Comparison of ENCODE assay signal across 20 cellular contexts in the genomic region with DNA sequence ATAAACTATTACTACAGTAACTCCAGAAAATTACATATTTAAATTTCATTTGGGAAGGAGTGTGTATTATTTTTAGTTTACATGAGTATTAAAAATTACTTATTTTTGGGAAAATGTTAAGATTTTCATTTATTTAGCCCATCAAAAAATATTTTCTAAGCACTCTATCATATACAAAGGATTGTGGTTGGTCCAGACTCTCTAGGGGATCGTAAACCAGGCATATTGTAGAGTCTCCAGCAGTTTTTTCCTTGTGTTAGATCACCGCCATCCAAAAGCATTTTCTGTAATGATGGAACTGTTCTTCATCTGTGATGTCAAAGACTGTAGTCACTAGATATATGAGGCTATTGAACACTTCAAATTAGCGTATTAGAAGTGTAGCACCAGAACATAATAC.
DNase-seq lines count a peak whose midpoint lies in the region; ATAC-seq, FAIRE-seq and TF ChIP-seq lines count a peak whose summit lies in the region.
"Had no signal": no experiment of that assay in that cellular context is flagged by ENCODE, and none has a peak within 500 bp of the region (broad histone marks: within the 10 kb centered on the region; RNA-seq: fewer than 3 reads in every experiment).

No MANE protein-coding gene starts in this region.

- H3K4me1 ChIP-seq in Panc1 (ENCODE audit: control insufficient read depth, insufficient read depth, low read length): peaks cover 8% of the 10 kb centered on the region
- peaks cover 0 to 19% (median 9%) of the 10 kb centered on the region in 12 donors for H3K4me1 ChIP-seq in heart left ventricle

- H3K9me3 Mint-ChIP-seq in osteocyte (ENCODE audit: unreplicated experiment): peaks cover 11% of the 10 kb centered on the region

- in situ Hi-C loops in Panc1 (cut with HindIII; ENCODE audit: low pct_unique_long_range_greater_than_20kb, low sequenced_read_pairs): no loop called here

- H3K27ac Mint-ChIP-seq in osteocyte (ENCODE audit: unreplicated experiment): peak overlapping the region; percentile 31
- H3K27ac Mint-ChIP-seq: CD4-positive, alpha-beta T cell had no signal

- no peaks in the 10 kb centered on the region for H3K36me3 ChIP-seq in Panc1 (ENCODE audit: control insufficient read depth, insufficient read depth, low read length)
- no peaks in the 10 kb centered on the region for H3K36me3 ChIP-seq in heart left ventricle

- H3K27me3 ChIP-seq in Panc1 (ENCODE audit: control insufficient read depth, insufficient read depth, low read length): no peaks in the 10 kb centered on the region
- H3K27me3 ChIP-seq in heart left ventricle: no peaks in the 10 kb centered on the region
- H3K27me3 ChIP-seq: BLaER1 treated with 17β-estradiol and CSF1 and Interleukin-3, amounts not matched to agents 10 nM and 100 nM had no signal

- peak overlapping the region; percentile 0; the same call in 1 of the 2 replicates for H3K27ac ChIP-seq in Panc1 (ENCODE audit: low read length)
- peak overlapping the region; percentile 87 for H3K27ac ChIP-seq in epithelial cell of prostate
- no peak overlapping the region for H3K27ac ChIP-seq in heart left ventricle
- H3K27ac ChIP-seq: BLaER1 treated with 17β-estradiol and CSF1 and Interleukin-3, amounts not matched to agents 10 nM and 100 nM; RWPE1 had no signal

- intact Hi-C loops in Panc1 (cut with micrococcal nuclease; ENCODE audit: unreplicated experiment) (no loop called here), heart left ventricle (cut with DNase I) (no loop called here)

- H3K4me1 Mint-ChIP-seq in osteocyte (ENCODE audit: unreplicated experiment): peaks cover 25% of the 10 kb centered on the region

- POLR2A ChIA-PET in Panc1 (lab: Charles Lee): no interaction called here

- FAIRE-seq in G401.6 (lab: Jason Lieb, UNC): peak; percentile 37
- FAIRE-seq: A204.1, D721Med, HepG2 had no signal

- ATAC-seq in Panc1: no peak
- ATAC-seq in HG03442 (IDR thresholded peaks at IDR 0.05; ENCODE audit: unreplicated experiment): no peak
- no peak for ATAC-seq in heart left ventricle
- ATAC-seq: HepG2 had no signal

- 94 to 96% (median 95%) methylated on average over 3 of the region's 3 CpGs for WGBS in heart left ventricle, 4 donors

- H3K9me3 ChIP-seq in Panc1 (ENCODE audit: control insufficient read depth, insufficient read depth, low read depth, low read length) (no peaks in the 10 kb centered on the region; the same call in 1 of the 2 replicates), heart left ventricle (no peaks in the 10 kb centered on the region)

- CTCF ChIA-PET in Panc1 (lab: Charles Lee): no interaction called here

- peaks cover 11% of the 10 kb centered on the region for H3K36me3 Mint-ChIP-seq in osteocyte (ENCODE audit: unreplicated experiment)

- no peaks in the 10 kb centered on the region for H3K27me3 Mint-ChIP-seq in osteocyte (ENCODE audit: unreplicated experiment)
- H3K27me3 Mint-ChIP-seq: CD4-positive, alpha-beta T cell had no signal

- no peak overlapping the region for H3K4me3 Mint-ChIP-seq in osteocyte (ENCODE audit: unreplicated experiment)
- H3K4me3 Mint-ChIP-seq: CD4-positive, alpha-beta T cell had no signal

- no peak for DNase-seq in Panc1 (ENCODE audit: low read depth, low spot score)
- no peak for DNase-seq in epithelial cell of prostate (ENCODE audit: low read depth, low spot score)
- no peak for DNase-seq in osteocyte (ENCODE audit: extremely low spot score, unreplicated experiment)
- no peak for DNase-seq in T-helper 1 cell
- no peak for DNase-seq in heart left ventricle
- DNase-seq: AML-193; CD4-positive, alpha-beta T cell; Karpas-422; NCI-H1105 treated with DMSO at 0.1 percent for 48 hours; NCI-H146; NCI-H1930; NCI-H526 treated with DMSO at 0.1 percent for 48 hours; SHP77 treated with DMSO at 0.1 percent for 48 hours had no signal

- no peak for TF ChIP-seq CTCF in Panc1 (IDR thresholded peaks at IDR 0.05)
- TF ChIP-seq CTCF in osteocyte (IDR thresholded peaks at IDR 0.05): no peak
- TF ChIP-seq CTCF in heart left ventricle (IDR thresholded peaks at IDR 0.05): no peak

- BruUV-seq in Panc1 (replicated peaks; lab: Mats Ljungman, UMichigan): no TSS peak

- H3K4me3 ChIP-seq in Panc1 (ENCODE audit: low read depth in 2 of 2, low read length in 2 of 2) (no peak overlapping the region), heart left ventricle (no peak overlapping the region)
- H3K4me3 ChIP-seq: BLaER1 treated with 17β-estradiol and CSF1 and Interleukin-3, amounts not matched to agents 10 nM and 100 nM had no signal

- TF ChIP-seq POLR2A in heart left ventricle (IDR thresholded peaks at IDR 0.05): no peak

Comparison
In these comparisons a context has a peak if more than half of its experiments do, and no peak if none do; other contexts are left out.
1. H3K27ac ChIP-seq: peak in Panc1 (single experiment) and epithelial cell of prostate (single experiment); none in heart left ventricle (0 of 12).